In the genomic region with DNA sequence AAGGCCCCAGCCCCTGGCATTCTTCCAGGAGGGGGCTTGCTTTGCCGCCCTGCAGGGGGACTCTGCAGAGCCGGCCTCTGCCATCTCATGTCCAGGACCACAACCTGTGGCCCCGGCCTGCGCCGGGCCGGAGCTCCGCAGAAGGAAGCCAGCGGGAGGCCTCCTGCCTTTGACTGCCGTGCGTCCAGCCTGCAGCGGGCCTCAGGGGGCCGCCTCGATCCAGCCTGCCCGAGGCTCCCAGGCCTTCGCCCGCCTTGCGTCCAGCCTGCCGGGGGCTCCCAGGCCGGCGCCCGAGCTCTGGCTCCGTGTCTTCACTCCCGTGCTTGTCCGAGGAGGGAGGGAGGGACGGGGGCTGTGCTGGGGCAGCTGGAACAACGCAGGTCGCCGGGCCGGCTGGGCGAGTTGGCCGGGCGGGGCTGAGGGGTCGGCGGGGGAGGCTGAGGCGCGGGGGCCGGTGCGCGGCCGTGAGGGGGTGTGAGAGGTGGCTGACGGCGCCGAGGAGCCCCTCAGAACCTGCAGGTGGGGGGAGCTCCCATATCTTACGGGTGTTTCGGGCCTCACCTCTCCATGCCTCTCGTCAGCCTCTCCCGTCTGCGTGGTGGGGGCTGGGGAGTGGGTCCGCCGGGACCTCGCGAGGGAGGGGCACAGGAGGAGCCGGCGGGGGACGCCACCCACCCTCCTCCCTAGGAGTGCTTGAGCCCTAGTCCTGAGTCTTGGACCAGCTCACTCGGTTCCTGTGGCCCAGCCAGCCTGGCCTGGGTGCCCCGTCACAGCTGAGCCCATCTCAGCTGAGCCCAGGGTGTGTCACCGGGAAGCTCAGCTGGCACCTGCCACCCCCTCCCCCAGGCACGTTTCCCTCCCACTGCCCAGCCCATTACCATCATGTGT, we compare ENCODE assay signal across 2 cellular contexts.
A peak's percentile ranks its signal among the peaks of the same experiment; 100 is the strongest.
TF ChIP-seq lines count a peak whose summit lies in the region.

No MANE protein-coding gene starts in this region.

TF ChIP-seq in H1, 55 proteins besides CTCF, POLR2A, EP300 and RAD21:
- TF ChIP-seq GABPA (IDR thresholded peaks at IDR 0.05; ENCODE audit: borderline replicate concordance, insufficient read depth, low read length): peak; percentile 30; the same call in 1 of the 2 replicates
- TF ChIP-seq HDAC2 (IDR thresholded peaks at IDR 0.05; ENCODE audit: borderline replicate concordance in 1 of 2, low read depth in 2 of 2, low read length in 2 of 2): no peak

TF ChIP-seq in HepG2, 621 proteins besides CTCF, POLR2A, EP300 and RAD21 (continues in another document):
- no peak for TF ChIP-seq WIZ (CRISPR knock-in tag; IDR thresholded peaks at IDR 0.05)
- no peak for TF ChIP-seq ZNF256 (CRISPR knock-in tag; conservative IDR thresholded peaks at IDR 0.05)
- TF ChIP-seq ZFP36 (IDR thresholded peaks at IDR 0.05; ENCODE audit: borderline replicate concordance, low read depth, low read length, partially characterized antibody): no peak
- TF ChIP-seq ZNF12 (CRISPR knock-in tag; IDR thresholded peaks at IDR 0.05): no peak
- no peak for TF ChIP-seq MLLT10 (CRISPR knock-in tag; IDR thresholded peaks at IDR 0.05)
- no peak for TF ChIP-seq KLF12 (CRISPR knock-in tag; IDR thresholded peaks at IDR 0.05; ENCODE audit: borderline replicate concordance)
- peak; percentile 54; the same call in 1 of the 2 replicates for TF ChIP-seq ZFX (CRISPR knock-in tag; IDR thresholded peaks at IDR 0.05; ENCODE audit: low read depth)
- no peak for TF ChIP-seq FLYWCH1 (CRISPR knock-in tag; IDR thresholded peaks at IDR 0.05)
- TF ChIP-seq ZNF740 (CRISPR knock-in tag; IDR thresholded peaks at IDR 0.05): no peak
- TF ChIP-seq CHD2 (IDR thresholded peaks at IDR 0.05; ENCODE audit: low read depth, low read length): no peak
- TF ChIP-seq RFX3 (CRISPR knock-in tag; IDR thresholded peaks at IDR 0.05): no peak
- TF ChIP-seq SPEN (CRISPR knock-in tag; IDR thresholded peaks at IDR 0.05; ENCODE audit: low read depth): no peak
- TF ChIP-seq REL (CRISPR knock-in tag; conservative IDR thresholded peaks at IDR 0.05): no peak
- TF ChIP-seq TOPORS (CRISPR knock-in tag; IDR thresholded peaks at IDR 0.05): no peak
- no peak for TF ChIP-seq ZNF580 (CRISPR knock-in tag; IDR thresholded peaks at IDR 0.05; ENCODE audit: borderline replicate concordance, low read depth)
- TF ChIP-seq HOXA7 (CRISPR knock-in tag; IDR thresholded peaks at IDR 0.05): no peak
- TF ChIP-seq, protein P1, sequence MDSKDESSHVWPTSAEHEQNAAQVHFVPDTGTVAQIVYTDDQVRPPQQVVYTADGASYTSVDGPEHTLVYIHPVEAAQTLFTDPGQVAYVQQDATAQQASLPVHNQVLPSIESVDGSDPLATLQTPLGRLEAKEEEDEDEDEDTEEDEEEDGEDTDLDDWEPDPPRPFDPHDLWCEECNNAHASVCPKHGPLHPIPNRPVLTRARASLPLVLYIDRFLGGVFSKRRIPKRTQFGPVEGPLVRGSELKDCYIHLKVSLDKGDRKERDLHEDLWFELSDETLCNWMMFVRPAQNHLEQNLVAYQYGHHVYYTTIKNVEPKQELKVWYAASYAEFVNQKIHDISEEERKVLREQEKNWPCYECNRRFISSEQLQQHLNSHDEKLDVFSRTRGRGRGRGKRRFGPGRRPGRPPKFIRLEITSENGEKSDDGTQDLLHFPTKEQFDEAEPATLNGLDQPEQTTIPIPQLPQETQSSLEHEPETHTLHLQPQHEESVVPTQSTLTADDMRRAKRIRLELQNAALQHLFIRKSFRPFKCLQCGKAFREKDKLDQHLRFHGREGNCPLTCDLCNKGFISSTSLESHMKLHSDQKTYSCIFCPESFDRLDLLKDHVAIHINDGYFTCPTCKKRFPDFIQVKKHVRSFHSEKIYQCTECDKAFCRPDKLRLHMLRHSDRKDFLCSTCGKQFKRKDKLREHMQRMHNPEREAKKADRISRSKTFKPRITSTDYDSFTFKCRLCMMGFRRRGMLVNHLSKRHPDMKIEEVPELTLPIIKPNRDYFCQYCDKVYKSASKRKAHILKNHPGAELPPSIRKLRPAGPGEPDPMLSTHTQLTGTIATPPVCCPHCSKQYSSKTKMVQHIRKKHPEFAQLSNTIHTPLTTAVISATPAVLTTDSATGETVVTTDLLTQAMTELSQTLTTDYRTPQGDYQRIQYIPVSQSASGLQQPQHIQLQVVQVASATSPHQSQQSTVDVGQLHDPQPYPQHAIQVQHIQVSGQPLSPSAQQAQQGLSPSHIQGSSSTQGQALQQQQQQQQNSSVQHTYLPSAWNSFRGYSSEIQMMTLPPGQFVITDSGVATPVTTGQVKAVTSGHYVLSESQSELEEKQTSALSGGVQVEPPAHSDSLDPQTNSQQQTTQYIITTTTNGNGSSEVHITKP (CRISPR knock-in tag; IDR thresholded peaks at IDR 0.05; ENCODE audit: low read depth): no peak
- no peak for TF ChIP-seq ZNF367 (CRISPR knock-in tag; IDR thresholded peaks at IDR 0.05; ENCODE audit: borderline replicate concordance)
- TF ChIP-seq REPIN1 (CRISPR knock-in tag; IDR thresholded peaks at IDR 0.05; ENCODE audit: borderline replicate concordance, low read depth): no peak
- no peak for TF ChIP-seq NR1H2 (CRISPR knock-in tag; IDR thresholded peaks at IDR 0.05; ENCODE audit: borderline replicate concordance, low read depth)
- TF ChIP-seq TRAFD1 (CRISPR knock-in tag; IDR thresholded peaks at IDR 0.05; ENCODE audit: borderline replicate concordance): no peak
- TF ChIP-seq RBAK (CRISPR knock-in tag; IDR thresholded peaks at IDR 0.05): no peak
- TF ChIP-seq BATF2 (CRISPR knock-in tag; IDR thresholded peaks at IDR 0.05): no peak
- no peak for TF ChIP-seq ZFAT (CRISPR knock-in tag; conservative IDR thresholded peaks at IDR 0.05)
- TF ChIP-seq ARID2 (CRISPR knock-in tag; IDR thresholded peaks at IDR 0.05; ENCODE audit: borderline replicate concordance): no peak
- no peak for TF ChIP-seq ZFP41 (CRISPR knock-in tag; IDR thresholded peaks at IDR 0.05; ENCODE audit: borderline replicate concordance)
- no peak for TF ChIP-seq AGO1 (IDR thresholded peaks at IDR 0.05; ENCODE audit: low read depth, low read length, poor library complexity, severe bottlenecking)
- TF ChIP-seq EZH2 (conservative IDR thresholded peaks at IDR 0.05; ENCODE audit: low read depth, low read length): no peak; the same call in 1 of the 2 replicates
- TF ChIP-seq MATR3 (CRISPR knock-in tag; IDR thresholded peaks at IDR 0.05): 0 out of 2 replicates have a peak, but pooled peaks have one; percentile 45
- TF ChIP-seq KMT2A (CRISPR knock-in tag; IDR thresholded peaks at IDR 0.05): no peak
- TF ChIP-seq ZNF326 (CRISPR knock-in tag; IDR thresholded peaks at IDR 0.05; ENCODE audit: borderline replicate concordance): no peak
- TF ChIP-seq MED8 (CRISPR knock-in tag; IDR thresholded peaks at IDR 0.05; ENCODE audit: insufficient replicate concordance): no peak
- no peak for TF ChIP-seq MXD3 (CRISPR knock-in tag; IDR thresholded peaks at IDR 0.05)
- peak; percentile 14 for TF ChIP-seq XRCC5 (optimal IDR thresholded peaks at IDR 0.05; ENCODE audit: low read length)
- no peak for TF ChIP-seq SP1 (IDR thresholded peaks at IDR 0.05)
- TF ChIP-seq SP1 (CRISPR knock-in tag; IDR thresholded peaks at IDR 0.05): no peak
- TF ChIP-seq TBL1XR1 (IDR thresholded peaks at IDR 0.05; ENCODE audit: borderline replicate concordance, low read length, partially characterized antibody): no peak
- no peak for TF ChIP-seq STAG1 (CRISPR knock-in tag; IDR thresholded peaks at IDR 0.05)
- TF ChIP-seq KAT2B (IDR thresholded peaks at IDR 0.05; ENCODE audit: borderline replicate concordance, low read depth, low read length): no peak
- 0 out of 2 replicates have a peak, but pooled peaks have one; percentile 14 for TF ChIP-seq NRL (CRISPR knock-in tag; IDR thresholded peaks at IDR 0.05; ENCODE audit: borderline replicate concordance)
- peak; percentile 7; the same call in 1 of the 2 replicates for TF ChIP-seq NR2C2 (CRISPR knock-in tag; IDR thresholded peaks at IDR 0.05; ENCODE audit: borderline replicate concordance)
- no peak for TF ChIP-seq ZFP90 (CRISPR knock-in tag; IDR thresholded peaks at IDR 0.05; ENCODE audit: borderline replicate concordance)
- TF ChIP-seq ZNF460 (CRISPR knock-in tag; IDR thresholded peaks at IDR 0.05; ENCODE audit: borderline replicate concordance): no peak
- TF ChIP-seq, protein P2, sequence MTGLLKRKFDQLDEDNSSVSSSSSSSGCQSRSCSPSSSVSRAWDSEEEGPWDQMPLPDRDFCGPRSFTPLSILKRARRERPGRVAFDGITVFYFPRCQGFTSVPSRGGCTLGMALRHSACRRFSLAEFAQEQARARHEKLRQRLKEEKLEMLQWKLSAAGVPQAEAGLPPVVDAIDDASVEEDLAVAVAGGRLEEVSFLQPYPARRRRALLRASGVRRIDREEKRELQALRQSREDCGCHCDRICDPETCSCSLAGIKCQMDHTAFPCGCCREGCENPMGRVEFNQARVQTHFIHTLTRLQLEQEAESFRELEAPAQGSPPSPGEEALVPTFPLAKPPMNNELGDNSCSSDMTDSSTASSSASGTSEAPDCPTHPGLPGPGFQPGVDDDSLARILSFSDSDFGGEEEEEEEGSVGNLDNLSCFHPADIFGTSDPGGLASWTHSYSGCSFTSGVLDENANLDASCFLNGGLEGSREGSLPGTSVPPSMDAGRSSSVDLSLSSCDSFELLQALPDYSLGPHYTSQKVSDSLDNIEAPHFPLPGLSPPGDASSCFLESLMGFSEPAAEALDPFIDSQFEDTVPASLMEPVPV (CRISPR knock-in tag; IDR thresholded peaks at IDR 0.05): no peak
- TF ChIP-seq HNRNPLL (IDR thresholded peaks at IDR 0.05; ENCODE audit: low read depth, low read length, poor library complexity, severe bottlenecking): peak; percentile 42
- TF ChIP-seq ZNF614 (CRISPR knock-in tag; IDR thresholded peaks at IDR 0.05; ENCODE audit: borderline replicate concordance): no peak
- TF ChIP-seq SOX13 (IDR thresholded peaks at IDR 0.05): no peak
- TF ChIP-seq SOX13 (CRISPR knock-in tag; conservative IDR thresholded peaks at IDR 0.05 in 1 of 2, IDR thresholded peaks at IDR 0.05 in 1 of 2): no peak
- TF ChIP-seq KDM2A (CRISPR knock-in tag; IDR thresholded peaks at IDR 0.05; ENCODE audit: borderline replicate concordance, low read depth): no peak
- TF ChIP-seq ZSCAN22 (CRISPR knock-in tag; IDR thresholded peaks at IDR 0.05): no peak
- TF ChIP-seq, protein P3, sequence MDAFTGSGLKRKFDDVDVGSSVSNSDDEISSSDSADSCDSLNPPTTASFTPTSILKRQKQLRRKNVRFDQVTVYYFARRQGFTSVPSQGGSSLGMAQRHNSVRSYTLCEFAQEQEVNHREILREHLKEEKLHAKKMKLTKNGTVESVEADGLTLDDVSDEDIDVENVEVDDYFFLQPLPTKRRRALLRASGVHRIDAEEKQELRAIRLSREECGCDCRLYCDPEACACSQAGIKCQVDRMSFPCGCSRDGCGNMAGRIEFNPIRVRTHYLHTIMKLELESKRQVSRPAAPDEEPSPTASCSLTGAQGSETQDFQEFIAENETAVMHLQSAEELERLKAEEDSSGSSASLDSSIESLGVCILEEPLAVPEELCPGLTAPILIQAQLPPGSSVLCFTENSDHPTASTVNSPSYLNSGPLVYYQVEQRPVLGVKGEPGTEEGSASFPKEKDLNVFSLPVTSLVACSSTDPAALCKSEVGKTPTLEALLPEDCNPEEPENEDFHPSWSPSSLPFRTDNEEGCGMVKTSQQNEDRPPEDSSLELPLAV (CRISPR knock-in tag; conservative IDR thresholded peaks at IDR 0.05; ENCODE audit: low read depth): no peak
- TF ChIP-seq ZNF746 (CRISPR knock-in tag; IDR thresholded peaks at IDR 0.05): no peak
- TF ChIP-seq ZNF451 (CRISPR knock-in tag; IDR thresholded peaks at IDR 0.05): no peak
- TF ChIP-seq CENPT (CRISPR knock-in tag; IDR thresholded peaks at IDR 0.05; ENCODE audit: low read depth): no peak
- TF ChIP-seq ZGPAT (CRISPR knock-in tag; IDR thresholded peaks at IDR 0.05): 0 out of 2 replicates have a peak, but pooled peaks have one; percentile 18
- no peak for TF ChIP-seq ZNF563 (CRISPR knock-in tag; IDR thresholded peaks at IDR 0.05)
